Comparison of ENCODE assay signal across 25 cellular contexts in the genomic region with DNA sequence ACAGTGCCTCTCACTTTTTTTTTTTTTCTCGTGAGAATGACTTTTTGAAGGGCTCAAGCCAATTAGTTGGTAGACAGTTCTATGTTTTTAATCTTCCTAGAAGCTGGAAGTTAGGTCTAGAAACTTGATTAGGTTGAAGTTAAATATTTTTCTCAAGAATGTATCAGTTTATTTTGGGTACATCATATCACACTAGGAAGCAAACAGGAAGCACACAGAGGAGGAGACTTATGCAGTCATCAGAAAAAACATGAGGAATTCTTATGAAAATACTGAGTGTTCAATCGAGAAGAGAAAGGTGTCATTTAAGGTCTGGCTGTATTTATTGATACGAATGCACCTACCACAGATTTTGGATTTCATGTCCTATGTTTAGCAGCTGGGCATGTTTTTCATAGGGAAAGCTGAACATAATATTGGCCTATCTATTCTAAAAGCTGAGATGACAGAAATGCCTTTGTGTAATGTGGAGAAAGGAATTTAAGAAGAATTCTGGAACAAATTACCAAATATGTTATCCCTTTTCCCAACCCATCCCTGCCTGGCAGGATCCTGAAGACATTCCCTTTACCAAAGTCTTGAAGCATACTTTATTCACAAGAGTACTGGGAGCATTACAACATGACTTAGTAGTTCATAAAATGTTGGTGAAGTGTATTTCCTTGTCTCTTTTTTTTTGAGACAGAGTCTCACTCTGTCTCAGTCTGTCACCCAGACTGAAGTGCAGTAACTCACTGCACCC. TPM values are rescaled to one million over a fixed set of nuclear protein-coding genes. Genes with fewer than 3 reads are reported as not detected.
A peak's percentile ranks its signal among the peaks of the same experiment; 100 is the strongest.
DNase-seq lines count a peak whose midpoint lies in the region; ATAC-seq and TF ChIP-seq lines count a peak whose summit lies in the region.
"Had no signal": no experiment of that assay in that cellular context is flagged by ENCODE, and none has a peak within 500 bp of the region (broad histone marks: within the 10 kb centered on the region; RNA-seq: fewer than 3 reads in every experiment).

No MANE protein-coding gene starts in this region.

- H3K27me3 ChIP-seq in right atrium auricular region: no peaks in the 10 kb centered on the region
- H3K27me3 ChIP-seq: MG63 had no signal

- H3K4me1 ChIP-seq in right atrium auricular region: no peaks in the 10 kb centered on the region
- H3K4me1 ChIP-seq: HAP-1 had no signal

- DNase-seq in AG20443 (ENCODE audit: low spot score): peak; percentile 38
- DNase-seq in GM04503 (ENCODE audit: low read depth): peak; percentile 37
- peak; percentile 15 for DNase-seq in choroid plexus epithelial cell (ENCODE audit: low read depth)
- peak; percentile 48 for DNase-seq in fibroblast of the aortic adventitia (ENCODE audit: low read depth)
- no peak for DNase-seq in NCI-H1694 treated with DMSO at 0.1 percent for 48 hours (lab: John Stamatoyannopoulos, UW)
- DNase-seq in activated CD4-positive, alpha-beta T cell treated with anti-CD3 and anti-CD28 coated beads for 1 hour: no peak
- no peak for DNase-seq in stimulated activated naive CD8-positive, alpha-beta T cell treated with anti-CD3 and anti-CD28 coated beads, Interleukin-15, Interleukin-2, amounts not matched to agents 100 U/mL and 50 U/mL, for 24 hours
- no peak for DNase-seq in right atrium auricular region (ENCODE audit: low spot score)
- DNase-seq: Calu3; CD8-positive, alpha-beta T cell; DMS153; DND-41; GOT3; HFFc6; IMR-90; KG1; MG63; NCI-H1694; NCI-H2081; NCI-H2227 treated with DMSO at 0.1 percent for 48 hours; NCI-H526 treated with DMSO at 0.1 percent for 48 hours; SHP77 had no signal

- H3K4me3 ChIP-seq in choroid plexus epithelial cell (ENCODE audit: low read depth, low read length): no peak overlapping the region
- no peak overlapping the region for H3K4me3 ChIP-seq in fibroblast of the aortic adventitia (ENCODE audit: low read depth, low read length)
- no peak overlapping the region for H3K4me3 ChIP-seq in right atrium auricular region
- H3K4me3 ChIP-seq: HAP-1, MG63 had no signal

- no peak for TF ChIP-seq CTCF in choroid plexus epithelial cell (conservative IDR thresholded peaks at IDR 0.05; ENCODE audit: low read depth, low read length)
- TF ChIP-seq CTCF in fibroblast of the aortic adventitia (IDR thresholded peaks at IDR 0.05; ENCODE audit: insufficient read depth, low read length): no peak
- TF ChIP-seq CTCF in right atrium auricular region (IDR thresholded peaks at IDR 0.05): no peak

- ATAC-seq in stimulated activated naive CD8-positive, alpha-beta T cell treated with anti-CD3 and anti-CD28 coated beads, Interleukin-15, Interleukin-2, amounts not matched to agents 100 U/mL and 50 U/mL, for 24 hours: no peak
- ATAC-seq: CD8-positive, alpha-beta T cell had no signal

- no peaks in the 10 kb centered on the region for H3K36me3 ChIP-seq in right atrium auricular region
- H3K36me3 ChIP-seq: HAP-1 had no signal

- no peak overlapping the region for H3K27ac ChIP-seq in right atrium auricular region
- H3K27ac ChIP-seq: C4-2B, RWPE1 had no signal

- no peaks in the 10 kb centered on the region for H3K9me3 ChIP-seq in right atrium auricular region
- H3K9me3 ChIP-seq: HAP-1, MG63 had no signal

RNA-seq across cellular contexts. Expression of a gene that starts 17.5 kb away (rescaled TPM):
- total RNA-seq in fibroblast of the aortic adventitia (ENCODE audit: low replicate concordance): 6.1 and 8.5 TPM in 2 replicates
- total RNA-seq in right atrium auricular region: under 1 TPM; 0.52 to 0.59 TPM

RNA-seq across cellular contexts. Expression of a gene that starts 44.3 kb away (rescaled TPM):
- total RNA-seq in fibroblast of the aortic adventitia (ENCODE audit: low replicate concordance): 1.7 and 3.4 TPM in 2 replicates
- 1 to 10 TPM; 1.6 to 2.0 TPM for total RNA-seq in right atrium auricular region

RNA-seq across cellular contexts. Expression of a gene that starts 59.3 kb away (rescaled TPM):
- total RNA-seq in fibroblast of the aortic adventitia (ENCODE audit: low replicate concordance) (5.4 and 27.4 TPM in 2 replicates), right atrium auricular region (10 to 100 TPM; 19.8 to 20.8 TPM)

Comparison
In these comparisons a context has a peak if more than half of its experiments do, and no peak if none do; other contexts are left out.
1. DNase-seq: peak in AG20443 (single experiment), GM04503 (single experiment), choroid plexus epithelial cell (single experiment) and fibroblast of the aortic adventitia (single experiment); none in NCI-H1694 treated with DMSO at 0.1 percent for 48 hours (single experiment), activated CD4-positive, alpha-beta T cell treated with anti-CD3 and anti-CD28 coated beads for 1 hour (single experiment), stimulated activated naive CD8-positive, alpha-beta T cell treated with anti-CD3 and anti-CD28 coated beads, Interleukin-15, Interleukin-2, amounts not matched to agents 100 U/mL and 50 U/mL, for 24 hours (single experiment) and right atrium auricular region (single experiment).